In the genomic region with DNA sequence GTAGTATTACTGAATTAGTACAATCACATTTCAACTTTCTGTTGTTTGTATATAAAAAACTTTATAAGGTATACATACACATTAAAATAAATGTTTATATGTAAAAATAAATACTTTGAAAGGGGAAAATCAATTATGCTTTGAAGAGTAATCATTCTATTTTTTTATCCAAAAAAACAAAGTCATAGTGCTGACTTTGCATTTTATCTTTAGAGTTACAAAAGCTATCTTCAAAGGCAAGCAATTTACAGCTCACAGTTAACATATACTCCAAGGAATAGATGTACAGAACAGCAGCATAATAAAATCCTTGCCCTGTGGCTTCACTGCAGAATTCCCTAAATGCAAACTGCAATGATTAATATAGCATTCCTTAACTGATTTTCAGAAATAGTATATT, we compare ENCODE assay signal across 8 cellular contexts.
"Had no signal": no experiment of that assay in that cellular context is flagged by ENCODE, and none has a peak within 500 bp of the region (broad histone marks: within the 10 kb centered on the region; RNA-seq: fewer than 3 reads in every experiment).

No MANE protein-coding gene starts in this region.

- H3K4me3 Mint-ChIP-seq: H9 had no signal

- H3K9ac ChIP-seq: GM23248, KMS-11 had no signal

- H3K4me3 ChIP-seq: GM23248 had no signal

- H3K4me2 ChIP-seq: KMS-11 had no signal

- H3K27ac Mint-ChIP-seq: H9 had no signal

- H3K9me3 Mint-ChIP-seq: H9 had no signal

- H2AFZ ChIP-seq: GM23248 had no signal

- FAIRE-seq: H54, HTR-8/SVneo had no signal

- H3K27ac ChIP-seq: GM23248, KMS-11 had no signal

- H3K4me1 Mint-ChIP-seq: H9 had no signal

- DNase-seq: GM23248, GOT3, H9, HCEC 1CT, KBM-7 had no signal
